In genomic region chr3:177179281-177180067, GRCh38 we compare ENCODE assay signal across 16 cellular contexts. TPM values are rescaled to one million over a fixed set of nuclear protein-coding genes. Genes with fewer than 3 reads are reported as not detected.
A peak's percentile ranks its signal among the peaks of the same experiment; 100 is the strongest.
DNase-seq lines count a peak whose midpoint lies in the region; ATAC-seq, FAIRE-seq and TF ChIP-seq lines count a peak whose summit lies in the region.
"Had no signal": no experiment of that assay in that cellular context is flagged by ENCODE, and none has a peak within 500 bp of the region (broad histone marks: within the 10 kb centered on the region; RNA-seq: fewer than 3 reads in every experiment).

No MANE protein-coding gene starts in this region.

- H3K9ac ChIP-seq in BLaER1: no peak overlapping the region
- no peak overlapping the region for H3K9ac ChIP-seq in H9 (ENCODE audit: extremely low read depth, insufficient read length, low read length)
- H3K9ac ChIP-seq in HepG2 (ENCODE audit: insufficient read depth, low read depth, low read length): no peak overlapping the region

- no peak overlapping the region for H2BK5ac ChIP-seq in H9 (ENCODE audit: insufficient read length, low read length)

- H4K5ac ChIP-seq in H9 (ENCODE audit: insufficient read length, low read depth, low read length): no peak overlapping the region

- H3K14ac ChIP-seq in H9 (ENCODE audit: insufficient read depth, low read length): no peak overlapping the region

- H3T11ph ChIP-seq in H9 (ENCODE audit: low read length): no peak overlapping the region

- in situ Hi-C loops in HepG2 (cut with HindIII; ENCODE audit: extremely low pct_ligation_motif_present, low pct_unique_long_range_greater_than_20kb): no loop called here

- DNase-seq in H9 (no peak), activated B cell treated with CpG ODN at 0.5 μM for 24 hours (no peak), kidney glomerular epithelial cell (lab: John Stamatoyannopoulos, UW) (peak; percentile 64), DMS79 (lab: John Stamatoyannopoulos, UW) (no peak), WERI-Rb-1 (no peak), HepG2 (ENCODE audit: low spot score) (no peak)
- DNase-seq in stimulated activated CD4-positive, alpha-beta T cell treated with anti-CD3 and anti-CD28 coated beads, Interleukin-2, amount 100 ng/mL, for 48 hours: no peak
- DNase-seq: activated CD4-positive, alpha-beta T cell treated with anti-CD3 and anti-CD28 coated beads for 4 hours; activated naive CD4-positive, alpha-beta T cell; AML-193; central memory CD4-positive, alpha-beta T cell; NCI-H526; stimulated activated CD4-positive, alpha-beta T cell treated with anti-CD3 and anti-CD28 coated beads, Interleukin-4, amount 100 ng/mL, for 4 hours; stimulated activated naive CD8-positive, alpha-beta T cell treated with anti-CD3 and anti-CD28 coated beads, Interleukin-15, amount 100 ng/mL, for 72 hours had no signal

- H3K4me1 ChIP-seq in BLaER1 (peaks cover 52% of the 10 kb centered on the region), H9 (ENCODE audit: insufficient read depth, low read length) (peaks cover 5% of the 10 kb centered on the region; the same call in 1 of the 2 replicates), HepG2 (ENCODE audit: insufficient read depth, low read length) (peaks cover 38% of the 10 kb centered on the region)

- TF ChIP-seq CTCF in H9 (conservative IDR thresholded peaks at IDR 0.05) (no peak), activated B cell treated with CpG ODN at 0.5 μM for 24 hours (IDR thresholded peaks at IDR 0.05) (no peak), WERI-Rb-1 (IDR thresholded peaks at IDR 0.05; ENCODE audit: low read depth, low read length) (no peak), HepG2 (CRISPR knock-in tag; IDR thresholded peaks at IDR 0.05) (no peak)

- peaks cover 26% of the 10 kb centered on the region for H3K9me3 ChIP-seq in BLaER1
- H3K9me3 ChIP-seq in H9 (ENCODE audit: control insufficient read depth, low read depth, low read length): no peaks in the 10 kb centered on the region
- no peaks in the 10 kb centered on the region for H3K9me3 ChIP-seq in WERI-Rb-1 (ENCODE audit: severe bottlenecking)
- H3K9me3 ChIP-seq in HepG2 (ENCODE audit: low read length): no peaks in the 10 kb centered on the region

- no peaks in the 10 kb centered on the region; a peak in 1 of 5 replicates for H3K9me3 Mint-ChIP-seq in H9
- no peaks in the 10 kb centered on the region for H3K9me3 Mint-ChIP-seq in activated B cell treated with CpG ODN at 0.5 μM for 24 hours
- H3K9me3 Mint-ChIP-seq: stimulated activated naive CD8-positive, alpha-beta T cell treated with anti-CD3 and anti-CD28 coated beads, Interleukin-15, amount 100 ng/mL, for 72 hours had no signal

- no peak overlapping the region for H2BK120ac ChIP-seq in H9 (ENCODE audit: low read depth, low read length, poor library complexity, severe bottlenecking)

- no CpG with 5 or more reads among the region's 10 CpGs for WGBS in H9 (ENCODE audit: extremely low coverage, insufficient read length, low lambda C conversion rate)
- 93% methylated on average over 10 of the region's 10 CpGs for WGBS in HepG2 (ENCODE audit: low lambda C conversion rate)

- H3K79me2 ChIP-seq in H9 (ENCODE audit: insufficient read depth, low read length): peaks cover 80% of the 10 kb centered on the region; the same call in 1 of the 2 replicates
- H3K79me2 ChIP-seq in HepG2 (ENCODE audit: insufficient read depth, low read length): peaks cover 97% of the 10 kb centered on the region

- H3K4me2 ChIP-seq in BLaER1: 0 out of 2 replicates have a peak overlapping the region, but pooled peaks have one; percentile 7
- H3K4me2 ChIP-seq in H9 (ENCODE audit: insufficient read depth, insufficient read length, low read length): no peak overlapping the region
- H3K4me2 ChIP-seq in HepG2 (ENCODE audit: low read depth, low read length): no peak overlapping the region

- no peak overlapping the region for H3K4me3 Mint-ChIP-seq in H9
- peak overlapping the region; percentile 13 for H3K4me3 Mint-ChIP-seq in activated B cell treated with CpG ODN at 0.5 μM for 24 hours
- H3K4me3 Mint-ChIP-seq: stimulated activated naive CD8-positive, alpha-beta T cell treated with anti-CD3 and anti-CD28 coated beads, Interleukin-15, amount 100 ng/mL, for 72 hours had no signal

- H3K27me3 ChIP-seq in BLaER1 (no peaks in the 10 kb centered on the region), H9 (ENCODE audit: insufficient read depth, low read length) (no peaks in the 10 kb centered on the region), WERI-Rb-1 (ENCODE audit: insufficient read depth, low read depth, severe bottlenecking) (no peaks in the 10 kb centered on the region), HepG2 (ENCODE audit: control insufficient read depth in 1 of 2, insufficient read depth in 2 of 2, low read length in 2 of 2) (no peaks in the 10 kb centered on the region)

- H3K36me3 ChIP-seq in BLaER1 (peaks cover 92% of the 10 kb centered on the region), WERI-Rb-1 (peaks cover 6% of the 10 kb centered on the region; the same call in 1 of the 2 replicates), HepG2 (replicated peaks in 1 of 2; ENCODE audit: control insufficient read depth in 1 of 2, insufficient read depth in 2 of 2, low read length in 2 of 2) (no peaks in the 10 kb centered on the region)

- no peak overlapping the region for H3K18ac ChIP-seq in H9 (ENCODE audit: insufficient read length, low read depth, low read length)

- no peak overlapping the region for H4K91ac ChIP-seq in H9 (ENCODE audit: insufficient read length, low read depth, low read length)

- peaks cover 53 to 54% of the 10 kb centered on the region in 2 experiments for H3K4me1 Mint-ChIP-seq in H9
- H3K4me1 Mint-ChIP-seq in activated B cell treated with CpG ODN at 0.5 μM for 24 hours: peaks cover 66% of the 10 kb centered on the region

- H2AFZ ChIP-seq in H9 (ENCODE audit: low read length) (no peak overlapping the region), HepG2 (ENCODE audit: low read length) (no peak overlapping the region)

- CTCF ChIA-PET in activated B cell treated with CpG ODN at 0.5 μM for 24 hours (lab: Charles Lee) (interaction anchor here (0.6 kb wide), 2 partner anchors 48 to 301 kb away, joined by 3 read pairs; no protein-coding TSS in a partner anchor), HepG2 (lab: Yijun Ruan, JAX; ENCODE audit: low intra/inter-chr PET ratio, low total read pairs) (no interaction called here)

- no peaks in the 10 kb centered on the region for H3K23me2 ChIP-seq in H9 (ENCODE audit: insufficient read length, low read depth, low read length, poor library complexity, severe bottlenecking)

- no peak overlapping the region for H3K4ac ChIP-seq in H9 (ENCODE audit: low read depth, low read length)

- no peak overlapping the region for H3K23ac ChIP-seq in H9 (ENCODE audit: insufficient read length, low read depth, low read length)

- FAIRE-seq in HepG2 (lab: Jason Lieb, UNC): no peak

- BruUV-seq in HepG2 (replicated peaks; lab: Mats Ljungman, UMichigan): no TSS peak

- H3K79me1 ChIP-seq in H9 (ENCODE audit: insufficient read depth, low read depth, low read length, poor library complexity, severe bottlenecking): peaks cover under 1% of the 10 kb centered on the region

- H4K20me1 ChIP-seq in BLaER1 (peaks cover 100% of the 10 kb centered on the region), H9 (ENCODE audit: control insufficient read depth, insufficient read depth, insufficient read length) (no peaks in the 10 kb centered on the region), HepG2 (ENCODE audit: insufficient read depth, low read length) (peaks cover 77% of the 10 kb centered on the region)

- H3K27ac ChIP-seq in BLaER1: no peak overlapping the region
- no peak overlapping the region for H3K27ac ChIP-seq in H9 (ENCODE audit: insufficient read length, low read depth, low read length)
- H3K27ac ChIP-seq in WERI-Rb-1: no peak overlapping the region
- no peak overlapping the region for H3K27ac ChIP-seq in HepG2 (ENCODE audit: extremely low read length, insufficient read depth, low read length)

- peaks cover 0 to 11% (median 9%) of the 10 kb centered on the region in 3 experiments; a peak in 5 of 7 replicates for H3K36me3 Mint-ChIP-seq in H9 (ENCODE audit: insufficient read depth in 1 of 3, low read depth in 3 of 3)
- H3K36me3 Mint-ChIP-seq in activated B cell treated with CpG ODN at 0.5 μM for 24 hours (ENCODE audit: low read depth): peaks cover 21% of the 10 kb centered on the region

- H2BK20ac ChIP-seq in H9 (ENCODE audit: low read depth, low read length, poor library complexity, severe bottlenecking): no peak overlapping the region

- intact Hi-C loops in activated B cell treated with CpG ODN at 0.5 μM for 24 hours (cut with micrococcal nuclease) (loop anchor here (1.0 to 2.0 kb wide), 2 partner anchors 9 to 15 kb away; no protein-coding TSS in a partner anchor), HepG2 (cut with micrococcal nuclease; ENCODE audit: unreplicated experiment) (no loop called here)

- TF ChIP-seq RAD21 in HepG2 (CRISPR knock-in tag; IDR thresholded peaks at IDR 0.05): no peak

- ATAC-seq in activated B cell treated with CpG ODN at 0.5 μM for 24 hours (ENCODE audit: low read depth) (peak; percentile 62), HepG2 (no peak)
- ATAC-seq: HCT116; stimulated activated naive CD8-positive, alpha-beta T cell treated with anti-CD3 and anti-CD28 coated beads, Interleukin-15, amount 100 ng/mL, for 72 hours had no signal

- no peak overlapping the region for H4K8ac ChIP-seq in H9 (replicated peaks; ENCODE audit: insufficient read length, low read depth, low read length)

- H2AK5ac ChIP-seq in H9 (ENCODE audit: insufficient read length, low read length): no peak overlapping the region

- H2BK15ac ChIP-seq in H9 (ENCODE audit: low read depth, low read length): no peak overlapping the region

- no peaks in the 10 kb centered on the region for H3K27me3 Mint-ChIP-seq in H9 (ENCODE audit: low read depth)
- no peaks in the 10 kb centered on the region for H3K27me3 Mint-ChIP-seq in activated B cell treated with CpG ODN at 0.5 μM for 24 hours
- H3K27me3 Mint-ChIP-seq: stimulated activated naive CD8-positive, alpha-beta T cell treated with anti-CD3 and anti-CD28 coated beads, Interleukin-15, amount 100 ng/mL, for 72 hours had no signal

- H2BK12ac ChIP-seq in H9 (ENCODE audit: insufficient read length, low read depth, low read length): no peak overlapping the region

- TF ChIP-seq EP300 in HepG2 (IDR thresholded peaks at IDR 0.05; ENCODE audit: low read depth in 2 of 2, low read length in 2 of 2) (no peak), HepG2 (CRISPR knock-in tag; IDR thresholded peaks at IDR 0.05; ENCODE audit: borderline replicate concordance) (no peak)

- H3K56ac ChIP-seq in H9 (ENCODE audit: insufficient read length, low read depth, low read length): no peak overlapping the region

- H3K4me3 ChIP-seq in BLaER1: no peak overlapping the region
- no peak overlapping the region for H3K4me3 ChIP-seq in WERI-Rb-1 (ENCODE audit: low read depth, low read length)
- H3K4me3 ChIP-seq in HepG2 (replicated peaks in 1 of 3; ENCODE audit: insufficient read depth in 1 of 3, low read depth in 2 of 3, low read length in 3 of 3): no peak overlapping the region

- H3K27ac Mint-ChIP-seq in H9: peak overlapping the region in 2 of 3 experiments; percentile 11 to 55; a peak in 5 of 7 replicates
- H3K27ac Mint-ChIP-seq in activated B cell treated with CpG ODN at 0.5 μM for 24 hours: peak overlapping the region; percentile 33
- H3K27ac Mint-ChIP-seq: stimulated activated naive CD8-positive, alpha-beta T cell treated with anti-CD3 and anti-CD28 coated beads, Interleukin-15, amount 100 ng/mL, for 72 hours had no signal

- no peak for TF ChIP-seq POLR2A in HepG2 (IDR thresholded peaks at IDR 0.05; ENCODE audit: insufficient read depth in 1 of 2, low read depth in 2 of 2, low read length in 2 of 2)

- POLR2A ChIA-PET in activated B cell treated with CpG ODN at 0.5 μM for 24 hours (lab: Charles Lee): interaction anchor here (0.7 to 1.7 kb wide), 4 partner anchors 14 to 53 kb away, joined by 3 to 6 read pairs (median 4); partner anchors contain the start of gene TBL1XR1
- POLR2A ChIA-PET in HepG2 (lab: Yijun Ruan, JAX): no interaction called here

RNA-seq across cellular contexts. Expression of gene TBL1XR1, which starts 17.8 kb away (rescaled TPM):
- total RNA-seq in H9 (2021): 170 and 175 TPM in 2 replicates
- 312 and 372 TPM in 2 replicates for total RNA-seq in activated B cell treated with CpG ODN at 0.5 μM for 24 hours
- total RNA-seq in HepG2 (2016; rRNA removed; fragmentation: Illumina TruSeq; extraction: Trizol): 62.5 and 108 TPM in 2 replicates
- total RNA-seq in HepG2 (2016; cell fraction: cytosol; rRNA removed; fragmentation: Illumina TruSeq; extraction: Trizol; ENCODE audit: low read depth): 10.8 TPM in 2 replicates
- 67.0 and 111 TPM in 2 replicates for total RNA-seq in HepG2 (2016; cell fraction: insoluble cytoplasmic fraction; rRNA removed; fragmentation: Illumina TruSeq; extraction: Trizol)
- 31.7 and 36.1 TPM in 2 replicates for total RNA-seq in HepG2 (2016; cell fraction: membrane; rRNA removed; fragmentation: Illumina TruSeq; extraction: Trizol)
- total RNA-seq in HepG2 (2016; cell fraction: nucleus; rRNA removed; fragmentation: Illumina TruSeq; extraction: Trizol): 58.6 and 64.8 TPM in 2 replicates
- 49.2 and 57.7 TPM in 2 replicates for polyA plus RNA-seq in HepG2 (2011; rRNA removed)
- 12.2 and 20.2 TPM in 2 replicates for polyA plus RNA-seq in HepG2 (2011; cell fraction: cytosol; rRNA removed)
- 20.1 and 30.6 TPM in 2 replicates for polyA plus RNA-seq in HepG2 (2011; cell fraction: nucleus; rRNA removed)
- polyA plus RNA-seq in HepG2 (2012): 21.8 and 27.0 TPM in 2 replicates
- polyA plus RNA-seq in HepG2 (2016; cell fraction: cytosol; fragmentation: Illumina TruSeq; extraction: Trizol; ENCODE audit: low read depth): 1.9 and 2.1 TPM in 2 replicates
- polyA plus RNA-seq in HepG2 (2016; cell fraction: insoluble cytoplasmic fraction; fragmentation: Illumina TruSeq; extraction: Trizol; ENCODE audit: low read depth): 38.3 and 42.9 TPM in 2 replicates
- 6.4 and 9.9 TPM in 2 replicates for polyA plus RNA-seq in HepG2 (2016; cell fraction: membrane; fragmentation: Illumina TruSeq; extraction: Trizol; ENCODE audit: low read depth)
- polyA plus RNA-seq in HepG2 (2016; cell fraction: nucleus; fragmentation: Illumina TruSeq; extraction: Trizol; ENCODE audit: insufficient read depth, low read depth): 53.4 and 55.7 TPM in 2 replicates
- 126 and 330 TPM in 2 replicates for polyA minus RNA-seq in HepG2 (2011; rRNA and poly(A)+ RNA removed; ENCODE audit: low replicate concordance)
- polyA minus RNA-seq in HepG2 (2011; cell fraction: cytosol; rRNA and poly(A)+ RNA removed): 128 and 166 TPM in 2 replicates
- 187 and 199 TPM in 2 replicates for polyA minus RNA-seq in HepG2 (2011; cell fraction: nucleus; rRNA and poly(A)+ RNA removed)
